Comparison of ENCODE assay signal across 3 cellular contexts in genomic region chr19:57321164-57321563, GRCh38.
TF ChIP-seq lines count a peak whose summit lies in the region.

No MANE protein-coding gene starts in this region.

TF ChIP-seq in SK-N-SH, 30 proteins besides CTCF, POLR2A, EP300 and RAD21 (continued from another document):
- TF ChIP-seq ZBTB33 (IDR thresholded peaks at IDR 0.05; ENCODE audit: borderline replicate concordance, low read depth) (no peak), USF2 (IDR thresholded peaks at IDR 0.05; ENCODE audit: borderline replicate concordance, low read depth, low read length) (no peak), CHD2 (IDR thresholded peaks at IDR 0.05; ENCODE audit: low read length, partially characterized antibody) (no peak), MEF2A (IDR thresholded peaks at IDR 0.05; ENCODE audit: borderline replicate concordance, low read depth) (no peak), TEAD4 (IDR thresholded peaks at IDR 0.05; ENCODE audit: borderline replicate concordance, insufficient read depth) (no peak), SIN3A (IDR thresholded peaks at IDR 0.05; ENCODE audit: borderline replicate concordance, low read depth, low read length) (no peak), NRF1 (IDR thresholded peaks at IDR 0.05; ENCODE audit: low read depth, low read length) (no peak), MXI1 (IDR thresholded peaks at IDR 0.05; ENCODE audit: low read depth, low read length) (no peak), NFIC (IDR thresholded peaks at IDR 0.05; ENCODE audit: borderline replicate concordance) (no peak)

TF ChIP-seq in SK-N-SH treated with all-trans-retinoic acid at 6 μM for 48 hours, 23 proteins besides CTCF, POLR2A, EP300 and RAD21 (continued from another document):
- no peak for TF ChIP-seq TSHZ2 (CRISPR knock-in tag; IDR thresholded peaks at IDR 0.05)
- TF ChIP-seq ZC3H10 (CRISPR knock-in tag; IDR thresholded peaks at IDR 0.05) = no peak
- TF ChIP-seq ISL1 (CRISPR knock-in tag; IDR thresholded peaks at IDR 0.05) = no peak
- TF ChIP-seq ZNF70 (CRISPR knock-in tag; IDR thresholded peaks at IDR 0.05) = no peak
- TF ChIP-seq GLIS3 (CRISPR knock-in tag; IDR thresholded peaks at IDR 0.05) = no peak
- no peak for TF ChIP-seq CSDC2 (CRISPR knock-in tag; IDR thresholded peaks at IDR 0.05)
- TF ChIP-seq POU6F1 (CRISPR knock-in tag; IDR thresholded peaks at IDR 0.05; ENCODE audit: borderline replicate concordance, low read depth) = no peak
- TF ChIP-seq PATZ1 (CRISPR knock-in tag; IDR thresholded peaks at IDR 0.05; ENCODE audit: borderline replicate concordance) = no peak
- TF ChIP-seq ZFP3 (CRISPR knock-in tag; IDR thresholded peaks at IDR 0.05) = no peak
- no peak for TF ChIP-seq ZNF565 (CRISPR knock-in tag; conservative IDR thresholded peaks at IDR 0.05; ENCODE audit: low read depth)
- no peak for TF ChIP-seq OSR1 (CRISPR knock-in tag; IDR thresholded peaks at IDR 0.05)
- no peak for TF ChIP-seq TOX (CRISPR knock-in tag; IDR thresholded peaks at IDR 0.05; ENCODE audit: borderline replicate concordance)
- TF ChIP-seq BACH2 (CRISPR knock-in tag; IDR thresholded peaks at IDR 0.05; ENCODE audit: borderline replicate concordance) = no peak
- no peak for TF ChIP-seq RARB (CRISPR knock-in tag; IDR thresholded peaks at IDR 0.05)
- TF ChIP-seq PPARA (CRISPR knock-in tag; IDR thresholded peaks at IDR 0.05; ENCODE audit: borderline replicate concordance) = no peak

TF ChIP-seq in WTC11, 78 proteins besides CTCF, POLR2A, EP300 and RAD21 (continued from another document):
- TF ChIP-seq NR1H2 (CRISPR knock-in tag; IDR thresholded peaks at IDR 0.05) (no peak), PRDM15 (CRISPR knock-in tag; IDR thresholded peaks at IDR 0.05) (no peak), ZNF532 (CRISPR knock-in tag; IDR thresholded peaks at IDR 0.05; ENCODE audit: borderline replicate concordance) (no peak)
TF ChIP-seq in WTC11: peak in this region for 0.
